In the genomic region with DNA sequence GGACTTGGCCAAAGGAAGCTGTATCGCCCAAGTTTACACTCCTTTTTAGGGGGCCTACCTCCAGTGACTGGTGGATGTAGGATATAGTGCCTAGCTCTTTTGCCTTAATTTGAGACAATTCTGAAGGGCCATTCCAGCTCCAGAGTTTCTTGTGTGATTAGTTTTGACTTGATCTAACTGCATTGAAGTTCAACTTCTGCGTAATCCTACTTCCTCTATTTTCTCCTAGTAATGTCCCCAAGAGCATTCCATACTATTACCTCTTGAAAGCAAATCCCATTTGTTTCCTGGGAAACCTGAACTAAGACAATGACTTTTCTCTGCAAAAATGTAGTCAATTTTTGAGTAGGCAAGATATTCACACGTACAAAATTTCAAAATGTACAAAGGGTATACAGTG, we compare ENCODE assay signal across 28 cellular contexts.
"Had no signal": no experiment of that assay in that cellular context is flagged by ENCODE, and none has a peak within 500 bp of the region (broad histone marks: within the 10 kb centered on the region; RNA-seq: fewer than 3 reads in every experiment).

No MANE protein-coding gene starts in this region.

- H3K9me3 ChIP-seq: SJCRH30 had no signal

- H3K4me3 ChIP-seq: PC-9, SJCRH30, SK-N-MC had no signal

- H3K27me3 ChIP-seq: SJCRH30 had no signal

- H3K36me3 ChIP-seq: SJCRH30 had no signal

- DNase-seq: activated CD4-positive, alpha-beta T cell treated with anti-CD3 and anti-CD28 coated beads for 36 hours; activated CD4-positive, alpha-beta T cell treated with anti-CD3 and anti-CD28 coated beads, Interleukin-2, amount 10 ng/mL, durations not matched to agents 7 days and 5 days; activated CD4-positive, alpha-beta T cell treated with anti-CD3 and anti-CD28 coated beads, Interleukin-2, amount 50 U/mL, for 48 hours; activated CD8-positive, alpha-beta T cell treated with anti-CD3 and anti-CD28 coated beads, Interleukin-2, amount 10 ng/mL, durations not matched to agents 7 days and 5 days; activated effector memory CD4-positive, alpha-beta T cell treated with Interleukin-2 at 50 U/mL for 16 hours; activated naive CD4-positive, alpha-beta T cell treated with anti-CD3 and anti-CD28 coated beads, Interleukin-2, amount 10 ng/mL, durations not matched to agents 7 days and 5 days; activated naive CD8-positive, alpha-beta T cell treated with anti-CD3 and anti-CD28 coated beads, Interleukin-2, amount 50 U/mL, for 24 hours; activated T-cell treated with anti-CD3 and anti-CD28 coated beads, Interleukin-2, amount 50 U/mL, for 4 hours; anterior cingulate cortex; cerebellar nuclear complex; MV-4-11; NCI-H1092 treated with DMSO at 0.1 percent for 48 hours; NCI-H1417 treated with DMSO at 0.1 percent for 48 hours; NCI-H187 treated with DMSO at 0.1 percent for 48 hours; NCI-H2081; NCI-H226; NCI-H446 treated with DMSO at 0.1 percent for 48 hours; NCI-H524; NCI-H69; SJCRH30; SW 1271 had no signal

- ATAC-seq: activated CD4-positive, CD25-positive, alpha-beta regulatory T cell treated with anti-CD3 and anti-CD28 coated beads, Interleukin-2, amount 50 U/mL, for 24 hours; activated CD8-positive, alpha-beta T cell treated with anti-CD3 and anti-CD28 coated beads, Interleukin-2, amount 10 ng/mL, durations not matched to agents 7 days and 5 days; activated naive CD8-positive, alpha-beta T cell treated with anti-CD3 and anti-CD28 coated beads, Interleukin-2, amount 50 U/mL, for 24 hours; Right ventricle myocardium inferior; WTC11 had no signal

- H3K27ac ChIP-seq: KMS-11, PC-9, RWPE1, SJCRH30, SK-N-MC had no signal
